18 cellular contexts compared by ENCODE assay signal in the genomic region with DNA sequence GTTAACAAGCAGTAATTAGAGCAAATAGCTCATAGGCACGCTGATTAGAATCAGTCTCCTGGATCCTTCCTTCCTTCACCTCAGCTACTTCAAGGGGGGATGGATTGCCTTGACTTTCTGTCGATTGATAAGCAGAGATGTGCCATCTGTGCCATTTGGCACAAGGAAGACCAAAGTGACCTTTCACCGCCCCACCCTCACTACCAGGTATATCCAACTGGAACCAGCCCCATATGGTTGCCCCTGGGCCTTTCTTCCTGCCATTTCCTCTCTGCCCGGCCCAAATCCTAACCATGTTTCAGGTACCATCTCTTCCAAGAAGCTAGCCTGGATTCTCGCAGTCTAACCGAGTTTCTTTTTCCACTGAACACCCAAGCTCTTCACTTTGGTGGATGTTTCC.
"Had no signal": no experiment of that assay in that cellular context is flagged by ENCODE, and none has a peak within 500 bp of the region (broad histone marks: within the 10 kb centered on the region; RNA-seq: fewer than 3 reads in every experiment).

No MANE protein-coding gene starts in this region.

- H3K9me3 ChIP-seq: adrenal gland, colonic mucosa, esophagus muscularis mucosa, psoas muscle, sigmoid colon, thoracic aorta had no signal

- H3K27me3 ChIP-seq: adrenal gland, colonic mucosa, esophagus muscularis mucosa, sigmoid colon had no signal

- H3K27ac ChIP-seq: adrenal gland, colonic mucosa, esophagus muscularis mucosa, psoas muscle, sigmoid colon, thoracic aorta had no signal

- ATAC-seq: activated T-cell treated with anti-CD3 and anti-CD28 coated beads, Interleukin-2, amount 50 U/mL, for 4 hours; naive thymus-derived CD4-positive, alpha-beta T cell; psoas muscle; SK-N-SH treated with all-trans-retinoic acid at 6 μM for 48 hours had no signal

- H3K36me3 ChIP-seq: adrenal gland, colonic mucosa, esophagus muscularis mucosa, sigmoid colon, thoracic aorta had no signal

- H3K4me3 Mint-ChIP-seq: activated CD4-positive, alpha-beta memory T cell treated with anti-CD3 and anti-CD28 coated beads, Interleukin-2, amount 10 ng/mL, durations not matched to agents 7 days and 5 days; activated naive CD4-positive, alpha-beta T cell treated with anti-CD3 and anti-CD28 coated beads, Interleukin-2, amount 50 U/mL, for 24 hours; activated T-cell treated with anti-CD3 and anti-CD28 coated beads, Interleukin-2, amount 50 U/mL, for 4 hours; naive thymus-derived CD4-positive, alpha-beta T cell had no signal

- H3K27ac Mint-ChIP-seq: activated CD4-positive, alpha-beta memory T cell treated with anti-CD3 and anti-CD28 coated beads, Interleukin-2, amount 10 ng/mL, durations not matched to agents 7 days and 5 days; activated naive CD4-positive, alpha-beta T cell treated with anti-CD3 and anti-CD28 coated beads, Interleukin-2, amount 50 U/mL, for 24 hours; naive thymus-derived CD4-positive, alpha-beta T cell had no signal

- DNase-seq: activated CD4-positive, alpha-beta memory T cell treated with anti-CD3 and anti-CD28 coated beads, Interleukin-2, amount 10 ng/mL, durations not matched to agents 7 days and 5 days; activated effector memory CD4-positive, alpha-beta T cell treated with Interleukin-2 at 50 U/mL for 16 hours; activated T-cell treated with anti-CD3 and anti-CD28 coated beads, Interleukin-2, amount 50 U/mL, for 4 hours; central memory CD4-positive, alpha-beta T cell; naive thymus-derived CD4-positive, alpha-beta T cell; psoas muscle; sigmoid colon; stimulated activated CD4-positive, alpha-beta T cell treated with anti-CD3 and anti-CD28 coated beads, Interleukin-12 subunit alpha, Interleukin-12 subunit beta, amount 100 ng/mL, for 4 hours; stimulated activated CD4-positive, alpha-beta T cell treated with anti-CD3 and anti-CD28 coated beads, Interleukin-2, amount 100 ng/mL, for 24 hours; T-helper 1 cell; T1000 had no signal

- H3K4me1 ChIP-seq: colonic mucosa had no signal

- H3K4me3 ChIP-seq: adrenal gland, colonic mucosa, esophagus muscularis mucosa, lung, psoas muscle, sigmoid colon had no signal

- H3K9me3 Mint-ChIP-seq: activated CD4-positive, alpha-beta memory T cell treated with anti-CD3 and anti-CD28 coated beads, Interleukin-2, amount 10 ng/mL, durations not matched to agents 7 days and 5 days; activated naive CD4-positive, alpha-beta T cell treated with anti-CD3 and anti-CD28 coated beads, Interleukin-2, amount 50 U/mL, for 24 hours had no signal

- H3K27me3 Mint-ChIP-seq: activated naive CD4-positive, alpha-beta T cell treated with anti-CD3 and anti-CD28 coated beads, Interleukin-2, amount 50 U/mL, for 24 hours had no signal

- H3K4me1 Mint-ChIP-seq: activated naive CD4-positive, alpha-beta T cell treated with anti-CD3 and anti-CD28 coated beads, Interleukin-2, amount 50 U/mL, for 24 hours had no signal
